ENCODE assay signal across 1 cellular context in the genomic region with DNA sequence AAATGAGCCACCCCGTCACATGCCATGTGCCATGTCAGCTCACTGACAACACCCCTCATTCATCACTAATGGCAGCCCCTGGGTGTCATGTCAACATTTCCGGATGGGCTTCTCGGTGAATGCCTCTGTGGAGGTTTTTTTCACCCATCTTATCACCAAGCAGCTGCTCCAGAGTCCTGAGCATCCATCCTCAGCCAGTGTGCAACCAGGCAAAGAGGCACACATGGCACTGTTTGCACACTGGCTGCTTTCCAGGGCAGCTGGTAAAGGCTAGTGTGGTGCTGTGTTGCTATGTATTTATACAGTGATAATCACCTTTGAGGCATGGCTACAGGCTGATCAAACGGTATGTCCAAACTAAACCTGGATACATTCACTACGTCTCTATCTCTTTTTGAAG.
TF ChIP-seq lines count a peak whose summit lies in the region.

No MANE protein-coding gene starts in this region.

TF ChIP-seq in neural cell, 6 proteins besides CTCF, POLR2A, EP300 and RAD21 (continued from another document):
- TF ChIP-seq, protein P1, sequence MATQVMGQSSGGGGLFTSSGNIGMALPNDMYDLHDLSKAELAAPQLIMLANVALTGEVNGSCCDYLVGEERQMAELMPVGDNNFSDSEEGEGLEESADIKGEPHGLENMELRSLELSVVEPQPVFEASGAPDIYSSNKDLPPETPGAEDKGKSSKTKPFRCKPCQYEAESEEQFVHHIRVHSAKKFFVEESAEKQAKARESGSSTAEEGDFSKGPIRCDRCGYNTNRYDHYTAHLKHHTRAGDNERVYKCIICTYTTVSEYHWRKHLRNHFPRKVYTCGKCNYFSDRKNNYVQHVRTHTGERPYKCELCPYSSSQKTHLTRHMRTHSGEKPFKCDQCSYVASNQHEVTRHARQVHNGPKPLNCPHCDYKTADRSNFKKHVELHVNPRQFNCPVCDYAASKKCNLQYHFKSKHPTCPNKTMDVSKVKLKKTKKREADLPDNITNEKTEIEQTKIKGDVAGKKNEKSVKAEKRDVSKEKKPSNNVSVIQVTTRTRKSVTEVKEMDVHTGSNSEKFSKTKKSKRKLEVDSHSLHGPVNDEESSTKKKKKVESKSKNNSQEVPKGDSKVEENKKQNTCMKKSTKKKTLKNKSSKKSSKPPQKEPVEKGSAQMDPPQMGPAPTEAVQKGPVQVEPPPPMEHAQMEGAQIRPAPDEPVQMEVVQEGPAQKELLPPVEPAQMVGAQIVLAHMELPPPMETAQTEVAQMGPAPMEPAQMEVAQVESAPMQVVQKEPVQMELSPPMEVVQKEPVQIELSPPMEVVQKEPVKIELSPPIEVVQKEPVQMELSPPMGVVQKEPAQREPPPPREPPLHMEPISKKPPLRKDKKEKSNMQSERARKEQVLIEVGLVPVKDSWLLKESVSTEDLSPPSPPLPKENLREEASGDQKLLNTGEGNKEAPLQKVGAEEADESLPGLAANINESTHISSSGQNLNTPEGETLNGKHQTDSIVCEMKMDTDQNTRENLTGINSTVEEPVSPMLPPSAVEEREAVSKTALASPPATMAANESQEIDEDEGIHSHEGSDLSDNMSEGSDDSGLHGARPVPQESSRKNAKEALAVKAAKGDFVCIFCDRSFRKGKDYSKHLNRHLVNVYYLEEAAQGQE (IDR thresholded peaks at IDR 0.05; ENCODE audit: borderline replicate concordance) = no peak
- TF ChIP-seq SMC3 (conservative IDR thresholded peaks at IDR 0.05; ENCODE audit: poor library complexity) (no peak), TAF1 (IDR thresholded peaks at IDR 0.05; ENCODE audit: low read depth) (no peak)
